ENCODE assay signal across 19 cellular contexts in the genomic region with DNA sequence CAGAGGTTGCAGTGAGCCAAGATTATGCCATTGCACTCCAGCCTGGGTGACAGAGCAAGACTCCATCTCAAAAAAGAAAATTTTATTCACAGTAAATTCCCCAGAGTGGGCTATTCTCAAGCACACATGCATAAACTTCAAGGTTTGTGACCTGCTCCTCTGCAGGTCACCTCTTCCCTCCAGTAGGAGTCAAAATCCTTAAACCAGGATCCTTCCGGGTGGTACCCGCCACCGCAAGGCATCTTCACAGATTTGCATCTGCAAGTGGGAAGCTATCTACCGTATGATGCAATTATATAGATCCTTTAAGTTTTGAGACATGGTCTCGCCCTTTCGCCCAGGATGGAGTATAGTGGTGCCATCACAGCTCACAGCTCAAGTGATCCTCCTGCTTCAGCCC. TPM values are rescaled to one million over a fixed set of nuclear protein-coding genes. Genes with fewer than 3 reads are reported as not detected.
DNase-seq lines count a peak whose midpoint lies in the region; ATAC-seq and TF ChIP-seq lines count a peak whose summit lies in the region.
"Had no signal": no experiment of that assay in that cellular context is flagged by ENCODE, and none has a peak within 500 bp of the region (broad histone marks: within the 10 kb centered on the region; RNA-seq: fewer than 3 reads in every experiment).

No MANE protein-coding gene starts in this region.

- H3K36me3 Mint-ChIP-seq in GM23338 (ENCODE audit: low read depth), result peaks cover 61% of the 10 kb centered on the region
- H3K36me3 Mint-ChIP-seq in WTC11, result peaks cover 49% of the 10 kb centered on the region
- H3K36me3 Mint-ChIP-seq in neural crest cell (ENCODE audit: low read depth), result peaks cover 28% of the 10 kb centered on the region

- POLR2A ChIA-PET in WTC11 (lab: Charles Lee), result no interaction called here

- CTCF ChIA-PET in WTC11 (lab: Charles Lee), result interaction anchor here (1.6 kb wide), 2 partner anchors 35 to 42 kb away, joined by 3 to 4 read pairs; no protein-coding TSS in a partner anchor

- TF ChIP-seq CTCF in GM23338 (conservative IDR thresholded peaks at IDR 0.05; ENCODE audit: low read depth in 2 of 2) (no peak), WTC11 (IDR thresholded peaks at IDR 0.05) (no peak), neural crest cell (conservative IDR thresholded peaks at IDR 0.05) (no peak)

- H3K27me3 ChIP-seq in GM23338 (ENCODE audit: insufficient read depth), result no peaks in the 10 kb centered on the region
- H3K27me3 ChIP-seq: suprapubic skin had no signal

- peaks cover 23% of the 10 kb centered on the region for H3K27me3 Mint-ChIP-seq in GM23338 (ENCODE audit: insufficient read depth, low read depth, poor library complexity)
- H3K27me3 Mint-ChIP-seq in WTC11 (ENCODE audit: low read depth), result no peaks in the 10 kb centered on the region
- no peaks in the 10 kb centered on the region for H3K27me3 Mint-ChIP-seq in neural crest cell (ENCODE audit: low read depth)

- H3K9me2 ChIP-seq in GM23338 (ENCODE audit: insufficient read depth), result no peaks in the 10 kb centered on the region

- peaks cover 17% of the 10 kb centered on the region for H4K20me1 ChIP-seq in GM23338 (replicated peaks; ENCODE audit: insufficient read depth)

- H3K27ac Mint-ChIP-seq in GM23338 (peak overlapping the region; percentile 70), WTC11 (peak overlapping the region; percentile 53), neural crest cell (ENCODE audit: unreplicated experiment) (no peak overlapping the region)

- H3K4me3 Mint-ChIP-seq in GM23338 (no peak overlapping the region), WTC11 (no peak overlapping the region), neural crest cell (peak overlapping the region; percentile 71)

- DNase-seq in 8988T (peak; percentile 15), GM23338 (ENCODE audit: low spot score) (peak; percentile 42), WTC11 (ENCODE audit: low spot score) (no peak), neural crest cell (ENCODE audit: low read depth, low spot score) (no peak), HUDEP-2 (lab: John Stamatoyannopoulos, UW; ENCODE audit: unreplicated experiment in 76 of 76) (no peak), KG1 (lab: John Stamatoyannopoulos, UW) (no peak)
- DNase-seq: activated effector memory CD4-positive, alpha-beta T cell treated with anti-CD3 and anti-CD28 coated beads, Interleukin-2, amount 50 U/mL, for 16 hours; left cardiac atrium; NCI-H1436 treated with DMSO at 0.1 percent for 48 hours; NCI-H774; nucleus accumbens; stimulated activated CD4-positive, alpha-beta T cell treated with anti-CD3 and anti-CD28 coated beads, Interleukin-4, amount 100 ng/mL, for 1 hour had no signal

- peak overlapping the region; percentile 80; the same call in 1 of the 2 replicates for H3K27ac ChIP-seq in GM23338 (ENCODE audit: low read depth)

- no peaks in the 10 kb centered on the region for H3K9me3 Mint-ChIP-seq in GM23338
- H3K9me3 Mint-ChIP-seq in WTC11, result no peaks in the 10 kb centered on the region
- no peaks in the 10 kb centered on the region for H3K9me3 Mint-ChIP-seq in neural crest cell

- H3K4me2 ChIP-seq in GM23338, result no peak overlapping the region

- H3K4me1 Mint-ChIP-seq in GM23338 (peaks cover 13% of the 10 kb centered on the region), WTC11 (peaks cover 14% of the 10 kb centered on the region), neural crest cell (peaks cover 15% of the 10 kb centered on the region)

- H3K4me3 ChIP-seq in GM23338, result no peak overlapping the region
- H3K4me3 ChIP-seq: suprapubic skin had no signal

- H2AFZ ChIP-seq in GM23338, result no peak overlapping the region

- H3K79me2 ChIP-seq in GM23338 (replicated peaks; ENCODE audit: insufficient read depth), result peaks cover 4% of the 10 kb centered on the region; the same call in 1 of the 2 replicates

- peaks cover 18% of the 10 kb centered on the region for H3K4me1 ChIP-seq in GM23338 (ENCODE audit: insufficient read depth)

- ATAC-seq in GM23338, result no peak
- no peak for ATAC-seq in WTC11
- no peak for ATAC-seq in GM21528 (IDR thresholded peaks at IDR 0.05; ENCODE audit: low FRiP score, unreplicated experiment)
- no peak for ATAC-seq in GM19324 (IDR thresholded peaks at IDR 0.05; ENCODE audit: low FRiP score, unreplicated experiment)
- ATAC-seq: left cardiac atrium had no signal

- peaks cover 36% of the 10 kb centered on the region for H3K36me3 ChIP-seq in GM23338 (ENCODE audit: insufficient read depth)

- H3F3A ChIP-seq in GM23338 (replicated peaks; ENCODE audit: low read depth), result peaks cover 70% of the 10 kb centered on the region

TF ChIP-seq in GM23338, 12 proteins besides CTCF, POLR2A, EP300 and RAD21 (continues in another document):
- TF ChIP-seq, protein P1, sequence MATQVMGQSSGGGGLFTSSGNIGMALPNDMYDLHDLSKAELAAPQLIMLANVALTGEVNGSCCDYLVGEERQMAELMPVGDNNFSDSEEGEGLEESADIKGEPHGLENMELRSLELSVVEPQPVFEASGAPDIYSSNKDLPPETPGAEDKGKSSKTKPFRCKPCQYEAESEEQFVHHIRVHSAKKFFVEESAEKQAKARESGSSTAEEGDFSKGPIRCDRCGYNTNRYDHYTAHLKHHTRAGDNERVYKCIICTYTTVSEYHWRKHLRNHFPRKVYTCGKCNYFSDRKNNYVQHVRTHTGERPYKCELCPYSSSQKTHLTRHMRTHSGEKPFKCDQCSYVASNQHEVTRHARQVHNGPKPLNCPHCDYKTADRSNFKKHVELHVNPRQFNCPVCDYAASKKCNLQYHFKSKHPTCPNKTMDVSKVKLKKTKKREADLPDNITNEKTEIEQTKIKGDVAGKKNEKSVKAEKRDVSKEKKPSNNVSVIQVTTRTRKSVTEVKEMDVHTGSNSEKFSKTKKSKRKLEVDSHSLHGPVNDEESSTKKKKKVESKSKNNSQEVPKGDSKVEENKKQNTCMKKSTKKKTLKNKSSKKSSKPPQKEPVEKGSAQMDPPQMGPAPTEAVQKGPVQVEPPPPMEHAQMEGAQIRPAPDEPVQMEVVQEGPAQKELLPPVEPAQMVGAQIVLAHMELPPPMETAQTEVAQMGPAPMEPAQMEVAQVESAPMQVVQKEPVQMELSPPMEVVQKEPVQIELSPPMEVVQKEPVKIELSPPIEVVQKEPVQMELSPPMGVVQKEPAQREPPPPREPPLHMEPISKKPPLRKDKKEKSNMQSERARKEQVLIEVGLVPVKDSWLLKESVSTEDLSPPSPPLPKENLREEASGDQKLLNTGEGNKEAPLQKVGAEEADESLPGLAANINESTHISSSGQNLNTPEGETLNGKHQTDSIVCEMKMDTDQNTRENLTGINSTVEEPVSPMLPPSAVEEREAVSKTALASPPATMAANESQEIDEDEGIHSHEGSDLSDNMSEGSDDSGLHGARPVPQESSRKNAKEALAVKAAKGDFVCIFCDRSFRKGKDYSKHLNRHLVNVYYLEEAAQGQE (IDR thresholded peaks at IDR 0.05; ENCODE audit: unreplicated experiment), result no peak
- TF ChIP-seq JUNB (IDR thresholded peaks at IDR 0.05; ENCODE audit: unreplicated experiment) (no peak), EZH2 (IDR thresholded peaks at IDR 0.05; ENCODE audit: low read depth, unreplicated experiment) (no peak)

TF ChIP-seq in WTC11, 78 proteins besides CTCF, POLR2A, EP300 and RAD21:
- TF ChIP-seq, protein P2, sequence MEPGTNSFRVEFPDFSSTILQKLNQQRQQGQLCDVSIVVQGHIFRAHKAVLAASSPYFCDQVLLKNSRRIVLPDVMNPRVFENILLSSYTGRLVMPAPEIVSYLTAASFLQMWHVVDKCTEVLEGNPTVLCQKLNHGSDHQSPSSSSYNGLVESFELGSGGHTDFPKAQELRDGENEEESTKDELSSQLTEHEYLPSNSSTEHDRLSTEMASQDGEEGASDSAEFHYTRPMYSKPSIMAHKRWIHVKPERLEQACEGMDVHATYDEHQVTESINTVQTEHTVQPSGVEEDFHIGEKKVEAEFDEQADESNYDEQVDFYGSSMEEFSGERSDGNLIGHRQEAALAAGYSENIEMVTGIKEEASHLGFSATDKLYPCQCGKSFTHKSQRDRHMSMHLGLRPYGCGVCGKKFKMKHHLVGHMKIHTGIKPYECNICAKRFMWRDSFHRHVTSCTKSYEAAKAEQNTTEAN (CRISPR knock-in tag; IDR thresholded peaks at IDR 0.05), result no peak
- TF ChIP-seq JUN (CRISPR knock-in tag; IDR thresholded peaks at IDR 0.05) (no peak), TP53 (CRISPR knock-in tag; IDR thresholded peaks at IDR 0.05) (no peak), HMGXB4 (CRISPR knock-in tag; IDR thresholded peaks at IDR 0.05) (no peak)

RNA-seq across cellular contexts. Expression of gene ECH1, which starts 3.0 kb away (rescaled TPM):
- total RNA-seq in GM23338 (2014; rRNA removed; shearing (Covaris generic)), result 66.2 and 79.9 TPM in 2 replicates
- polyA plus RNA-seq in GM23338 (2016; fragmentation: Nextera tagmentation; extraction: Ambion mirVana), result 186 and 193 TPM in 2 replicates
- total RNA-seq in WTC11 (2021) (139 to 162 TPM (median 161 TPM) in 3 replicates), neural crest cell (77.7 and 79.4 TPM in 2 replicates)

RNA-seq across cellular contexts. Expression of gene HNRNPL, which starts 15.2 kb away (rescaled TPM):
- 491 and 580 TPM in 2 replicates for total RNA-seq in GM23338 (2014; rRNA removed; shearing (Covaris generic))
- 664 and 836 TPM in 2 replicates for polyA plus RNA-seq in GM23338 (2016; fragmentation: Nextera tagmentation; extraction: Ambion mirVana)
- total RNA-seq in WTC11 (2021) (680 to 779 TPM (median 683 TPM) in 3 replicates), neural crest cell (718 and 728 TPM in 2 replicates)

RNA-seq across cellular contexts. Expression of gene LGALS4, which starts 21.8 kb away (rescaled TPM):
- total RNA-seq in GM23338 (2014; rRNA removed; shearing (Covaris generic)), result 0.87 TPM in 1 of 2 replicates, not detected in the other
- not detected in 2 replicates for polyA plus RNA-seq in GM23338 (2016; fragmentation: Nextera tagmentation; extraction: Ambion mirVana)
- total RNA-seq in WTC11 (2021) (1.1 to 1.5 TPM (median 1.4 TPM) in 3 replicates), neural crest cell (0.77 and 0.86 TPM in 2 replicates)

RNA-seq across cellular contexts. Expression of gene RINL, which starts 43.5 kb away (rescaled TPM):
- total RNA-seq in GM23338 (2014; rRNA removed; shearing (Covaris generic)), result 11.2 and 22.4 TPM in 2 replicates
- 19.4 and 21.4 TPM in 2 replicates for polyA plus RNA-seq in GM23338 (2016; fragmentation: Nextera tagmentation; extraction: Ambion mirVana)
- total RNA-seq in WTC11 (2021), result 12.6 to 14.6 TPM (median 14.5 TPM) in 3 replicates
- 1.4 and 1.6 TPM in 2 replicates for total RNA-seq in neural crest cell

RNA-seq across cellular contexts. Expression of gene LGALS7B, which starts 45.6 kb away (rescaled TPM):
- total RNA-seq in GM23338 (2014; rRNA removed; shearing (Covaris generic)), result 2.4 TPM in 1 of 2 replicates, not detected in the other
- 6.6 and 8.6 TPM in 2 replicates for polyA plus RNA-seq in GM23338 (2016; fragmentation: Nextera tagmentation; extraction: Ambion mirVana)
- total RNA-seq in WTC11 (2021), result 1.2 to 3.7 TPM (median 2.7 TPM) in 3 replicates
- not detected in 2 replicates for total RNA-seq in neural crest cell
- total RNA-seq: activated CD8-positive, alpha-beta memory T cell treated with anti-CD3 and anti-CD28 coated beads for 36 hours; H1; left cardiac atrium; mononuclear cell had no signal
- polyA plus RNA-seq: BJ had no signal

Comparison
In these comparisons a context has a peak if more than half of its experiments do, and no peak if none do; other contexts are left out.
1. DNase-seq: peak in 8988T (single experiment) and GM23338 (single experiment); none in WTC11 (single experiment), neural crest cell (single experiment), HUDEP-2 (0 of 76) and KG1 (single experiment).